Comparison of ENCODE assay signal across 22 cellular contexts in genomic region chr3:99520511-99520910, GRCh38.
A peak's percentile ranks its signal among the peaks of the same experiment; 100 is the strongest.
DNase-seq lines count a peak whose midpoint lies in the region; ATAC-seq, FAIRE-seq and TF ChIP-seq lines count a peak whose summit lies in the region.
"Had no signal": no experiment of that assay in that cellular context is flagged by ENCODE, and none has a peak within 500 bp of the region (broad histone marks: within the 10 kb centered on the region; RNA-seq: fewer than 3 reads in every experiment).

No MANE protein-coding gene starts in this region.

- CTCF ChIA-PET in PC-3 (lab: Charles Lee) = interaction anchor here (1.0 to 1.2 kb wide), 2 partner anchors 21 to 228 kb away, joined by 3 to 5 read pairs; no protein-coding TSS in a partner anchor

- H3K4me1 ChIP-seq in PC-3 (ENCODE audit: insufficient read depth, low read length) (peaks cover 35% of the 10 kb centered on the region), mesendoderm (ENCODE audit: control insufficient read depth, low read depth, low read length) (no peaks in the 10 kb centered on the region)
- H3K4me1 ChIP-seq: BE2C had no signal

- DNase-seq in M059J (ENCODE audit: low read depth) (peak; percentile 54), PC-3 (peak; percentile 75), mesendoderm (peak; percentile 81), urothelium cell line (ENCODE audit: low spot score) (no peak), kidney glomerular epithelial cell (lab: John Stamatoyannopoulos, UW) (no peak), GM10266 (ENCODE audit: extremely low spot score) (no peak), cerebellar cortex (ENCODE audit: low spot score) (no peak)
- DNase-seq: ACHN; BE2C; C1 segment of cervical spinal cord; CD4-positive, CD25-positive, alpha-beta regulatory T cell; CD8-positive, alpha-beta memory T cell; COR-L47; GM23248; HCEC 1CT; HFFc6 had no signal

- no peaks in the 10 kb centered on the region for H4K20me1 ChIP-seq in PC-3 (ENCODE audit: low read length)

- ATAC-seq in PC-3 (peak; percentile 79), HG03159 (IDR thresholded peaks at IDR 0.05; ENCODE audit: unreplicated experiment) (no peak)

- no peak overlapping the region for H2BK15ac ChIP-seq in mesendoderm (replicated peaks; ENCODE audit: low read depth)

- H3K27ac ChIP-seq in PC-3 (ENCODE audit: low read length) = peak overlapping the region; percentile 77
- no peak overlapping the region for H3K27ac ChIP-seq in mesendoderm (ENCODE audit: low read depth, low read length)
- H3K27ac ChIP-seq: GM23248 had no signal

- no peaks in the 10 kb centered on the region for H3K9me3 ChIP-seq in PC-3 (ENCODE audit: low read length)
- H3K9me3 ChIP-seq: BE2C had no signal

- no peak overlapping the region for H4K5ac ChIP-seq in mesendoderm (ENCODE audit: low read length)

- peak; percentile 44 for FAIRE-seq in urothelium cell line (lab: Jason Lieb, UNC)
- FAIRE-seq: A204.1, D721Med, G401.6, GM12892, GM18507 had no signal

- H3K4me2 ChIP-seq in PC-3 (ENCODE audit: low read length) = peak overlapping the region; percentile 69
- H3K4me2 ChIP-seq in mesendoderm (ENCODE audit: low read length) = no peak overlapping the region

- H3K36me3 ChIP-seq in PC-3 (ENCODE audit: low read depth, low read length) (no peaks in the 10 kb centered on the region), mesendoderm (ENCODE audit: control insufficient read depth, insufficient read depth, low read length) (no peaks in the 10 kb centered on the region)
- H3K36me3 ChIP-seq: BE2C had no signal

- TF ChIP-seq CTCF in PC-3 (conservative IDR thresholded peaks at IDR 0.05; ENCODE audit: low read depth, low read length) (no peak), GM10266 (IDR thresholded peaks at IDR 0.05; ENCODE audit: control insufficient read depth, insufficient read depth, low read depth, missing control alignments) (no peak)

- no peak overlapping the region for H3K23ac ChIP-seq in mesendoderm (ENCODE audit: low read length)

- no TSS peak for BruUV-seq in PC-3 (replicated peaks; lab: Mats Ljungman, UMichigan)

- no peaks in the 10 kb centered on the region for H3F3A ChIP-seq in PC-3 (ENCODE audit: low read length, unreplicated experiment)

- H3K79me1 ChIP-seq in mesendoderm (ENCODE audit: low read length) = no peaks in the 10 kb centered on the region

- H3K79me2 ChIP-seq in PC-3 (ENCODE audit: low read length) (no peaks in the 10 kb centered on the region), mesendoderm (ENCODE audit: control insufficient read depth, insufficient read depth, low read length) (no peaks in the 10 kb centered on the region)

- POLR2A ChIA-PET in PC-3 (lab: Charles Lee; ENCODE audit: unreplicated experiment) = no interaction called here

- no peak overlapping the region for H2AK5ac ChIP-seq in mesendoderm (ENCODE audit: low read length)

- no peak overlapping the region for H2BK120ac ChIP-seq in mesendoderm (ENCODE audit: low read depth, low read length)

- H3K18ac ChIP-seq in mesendoderm (ENCODE audit: low read length) = no peak overlapping the region

- H3K4ac ChIP-seq in mesendoderm (ENCODE audit: low read depth, low read length) = no peak overlapping the region

- H3K9ac ChIP-seq in PC-3 (ENCODE audit: low read length) = no peak overlapping the region
- no peak overlapping the region for H3K9ac ChIP-seq in mesendoderm (ENCODE audit: low read length)
- H3K9ac ChIP-seq: GM23248 had no signal

- H2BK5ac ChIP-seq in mesendoderm (ENCODE audit: low read length) = no peak overlapping the region

- 0 out of 2 replicates have a peak overlapping the region, but pooled peaks have one; percentile 15 for H2AFZ ChIP-seq in PC-3 (ENCODE audit: low read length)
- H2AFZ ChIP-seq: GM23248 had no signal

- intact Hi-C loops in PC-3 (cut with micrococcal nuclease) = loop anchor here (5.0 kb wide), 2 partner anchors 273 to 648 kb away; no protein-coding TSS in a partner anchor

- peak overlapping the region; percentile 17; the same call in 1 of the 2 replicates for H3K4me3 ChIP-seq in PC-3 (ENCODE audit: low read length)
- H3K4me3 ChIP-seq in mesendoderm (ENCODE audit: low read length) = no peak overlapping the region
- H3K4me3 ChIP-seq: GM23248 had no signal

- H4K8ac ChIP-seq in mesendoderm (ENCODE audit: low read depth, low read length) = no peak overlapping the region

- no peaks in the 10 kb centered on the region for H3K9me2 ChIP-seq in PC-3 (replicated peaks; ENCODE audit: low read length)

- H3K56ac ChIP-seq in mesendoderm (ENCODE audit: low read length) = no peak overlapping the region

- H3K27me3 ChIP-seq in PC-3 (ENCODE audit: low read length) (no peaks in the 10 kb centered on the region), mesendoderm (ENCODE audit: insufficient read depth, low read length, poor library complexity) (no peaks in the 10 kb centered on the region)
- H3K27me3 ChIP-seq: BE2C had no signal

Comparison
In these comparisons a context has a peak if more than half of its experiments do, and no peak if none do; other contexts are left out.
1. DNase-seq: peak in M059J (single experiment), PC-3 (single experiment) and mesendoderm (single experiment); none in urothelium cell line (single experiment), kidney glomerular epithelial cell (single experiment), GM10266 (single experiment) and cerebellar cortex (single experiment).